ENCODE assay signal across 18 cellular contexts in the genomic region with DNA sequence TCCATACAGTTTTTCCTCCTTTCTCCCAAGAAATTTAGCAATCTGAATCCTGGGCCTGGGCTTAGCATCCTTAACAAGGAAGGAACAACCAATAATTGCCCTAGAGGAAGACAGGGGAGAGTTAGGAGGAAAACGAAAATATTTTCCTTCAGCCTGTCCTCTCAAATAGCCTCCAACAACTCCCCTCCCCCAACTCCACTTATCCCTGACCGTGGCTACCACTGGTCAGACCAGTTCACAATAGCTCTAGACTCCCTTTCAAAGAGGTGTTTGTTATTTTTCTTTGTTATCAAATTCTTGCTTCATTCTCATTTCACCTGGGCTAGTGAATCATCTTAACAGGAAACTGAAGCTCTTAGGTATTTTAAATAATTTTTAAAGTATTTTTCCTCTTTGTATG.
DNase-seq lines count a peak whose midpoint lies in the region; ATAC-seq, FAIRE-seq and TF ChIP-seq lines count a peak whose summit lies in the region.
"Had no signal": no experiment of that assay in that cellular context is flagged by ENCODE, and none has a peak within 500 bp of the region (broad histone marks: within the 10 kb centered on the region; RNA-seq: fewer than 3 reads in every experiment).

No MANE protein-coding gene starts in this region.

- no peak for FAIRE-seq in kidney (lab: Jason Lieb, UNC)
- FAIRE-seq: GM12891 had no signal

- H3K36me3 Mint-ChIP-seq in GM23338 (ENCODE audit: low read depth) (no peaks in the 10 kb centered on the region; the same call in 2 of the 3 replicates), neural progenitor cell (no peaks in the 10 kb centered on the region)

- H3F3A ChIP-seq in GM23338 (replicated peaks; ENCODE audit: low read depth) (no peaks in the 10 kb centered on the region), neural progenitor cell (ENCODE audit: low read depth) (no peaks in the 10 kb centered on the region)

- H3K4me3 ChIP-seq in GM23338 (no peak overlapping the region), epithelial cell of esophagus (ENCODE audit: low read length) (no peak overlapping the region), neural progenitor cell (no peak overlapping the region), kidney (ENCODE audit: low read length in 2 of 2) (no peak overlapping the region)
- H3K4me3 ChIP-seq: Peyer's patch had no signal

- H3K9me3 ChIP-seq in neural progenitor cell (ENCODE audit: low read depth) (no peaks in the 10 kb centered on the region), kidney (ENCODE audit: control insufficient read depth in 1 of 2, low read length in 2 of 2) (no peaks in the 10 kb centered on the region)
- H3K9me3 ChIP-seq: Peyer's patch had no signal

- TF ChIP-seq CTCF in GM23338 (conservative IDR thresholded peaks at IDR 0.05; ENCODE audit: low read depth in 2 of 2) (no peak), epithelial cell of esophagus (IDR thresholded peaks at IDR 0.05; ENCODE audit: insufficient read depth, low read depth, low read length, missing control alignments) (no peak), neural progenitor cell (IDR thresholded peaks at IDR 0.05) (no peak), kidney (IDR thresholded peaks at IDR 0.05; ENCODE audit: borderline replicate concordance, extremely low read depth, insufficient read depth) (no peak)

- H3K4me1 Mint-ChIP-seq in GM23338 (peaks cover 26% of the 10 kb centered on the region), neural progenitor cell (peaks cover 10% of the 10 kb centered on the region)

- ATAC-seq in GM23338: peak; percentile 79
- no peak for ATAC-seq in activated CD4-positive, CD25-positive, alpha-beta regulatory T cell treated with anti-CD3 and anti-CD28 coated beads, Interleukin-2, amount 50 U/mL, for 24 hours
- ATAC-seq: activated CD8-positive, alpha-beta T cell treated with anti-CD3 and anti-CD28 coated beads, Interleukin-2, amount 10 ng/mL, durations not matched to agents 7 days and 5 days had no signal

- no peaks in the 10 kb centered on the region for H4K20me1 ChIP-seq in GM23338 (replicated peaks; ENCODE audit: insufficient read depth)
- no peaks in the 10 kb centered on the region for H4K20me1 ChIP-seq in neural progenitor cell (ENCODE audit: low read depth)

- no peak overlapping the region for H3K9ac ChIP-seq in neural progenitor cell
- H3K9ac ChIP-seq in kidney (ENCODE audit: low read length in 2 of 2): no peak overlapping the region

- H3K4me1 ChIP-seq in GM23338 (ENCODE audit: insufficient read depth): peaks cover 19% of the 10 kb centered on the region
- no peaks in the 10 kb centered on the region for H3K4me1 ChIP-seq in neural progenitor cell
- no peaks in the 10 kb centered on the region for H3K4me1 ChIP-seq in kidney (ENCODE audit: control insufficient read depth in 1 of 2, insufficient read depth in 1 of 2, low read depth in 1 of 2, low read length in 2 of 2)
- H3K4me1 ChIP-seq: Peyer's patch had no signal

- intact Hi-C loops in kidney (cut with DNase I): loop anchor here (10.0 kb wide), 1 partner anchor 118 kb away; a partner anchor contains a TSS

- H3K27ac ChIP-seq in GM23338 (ENCODE audit: low read depth) (peak overlapping the region; percentile 48; the same call in 1 of the 2 replicates), neural progenitor cell (no peak overlapping the region), kidney (ENCODE audit: low read depth in 2 of 2, low read length in 2 of 2) (no peak overlapping the region)
- H3K27ac ChIP-seq: Peyer's patch had no signal

- H3K4me2 ChIP-seq in GM23338 (peak overlapping the region; percentile 31), neural progenitor cell (no peak overlapping the region)

- H3K27me3 ChIP-seq in GM23338 (ENCODE audit: insufficient read depth) (no peaks in the 10 kb centered on the region), neural progenitor cell (no peaks in the 10 kb centered on the region)
- H3K27me3 ChIP-seq: Peyer's patch had no signal

- peak overlapping the region; percentile 80; the same call in 1 of the 2 replicates for H3K27ac Mint-ChIP-seq in GM23338
- H3K27ac Mint-ChIP-seq in neural progenitor cell: no peak overlapping the region
- H3K27ac Mint-ChIP-seq: activated CD8-positive, alpha-beta T cell treated with anti-CD3 and anti-CD28 coated beads, Interleukin-2, amount 10 ng/mL, durations not matched to agents 7 days and 5 days; activated T-helper 1 cell treated with anti-CD3 and anti-CD28 coated beads, Interleukin-12 subunit alpha, Interleukin-12 subunit beta, Interleukin-2, Interleukin-4 antibody, amounts not matched to agents 30 ng/mL and 10 ng/mL and 1 ng/mL, durations not matched to agents 14 hours and 24 hours and 36 hours had no signal

- H3K27me3 Mint-ChIP-seq in GM23338 (ENCODE audit: insufficient read depth, low read depth, poor library complexity): no peaks in the 10 kb centered on the region
- no peaks in the 10 kb centered on the region for H3K27me3 Mint-ChIP-seq in neural progenitor cell (ENCODE audit: insufficient read depth, low read depth)

- H3K79me2 ChIP-seq in GM23338 (replicated peaks; ENCODE audit: insufficient read depth): no peaks in the 10 kb centered on the region
- no peaks in the 10 kb centered on the region for H3K79me2 ChIP-seq in neural progenitor cell (ENCODE audit: low read depth)

- no peaks in the 10 kb centered on the region for H3K36me3 ChIP-seq in GM23338 (ENCODE audit: insufficient read depth)
- H3K36me3 ChIP-seq in neural progenitor cell: no peaks in the 10 kb centered on the region
- no peaks in the 10 kb centered on the region for H3K36me3 ChIP-seq in kidney (ENCODE audit: control insufficient read depth in 1 of 2, insufficient read depth in 2 of 2, low read length in 2 of 2)
- H3K36me3 ChIP-seq: Peyer's patch had no signal

- peak; percentile 68 for DNase-seq in GM23338 (ENCODE audit: low spot score)
- DNase-seq in NCI-H2029 (lab: John Stamatoyannopoulos, UW): peak; percentile 59
- DNase-seq in epithelial cell of esophagus (ENCODE audit: low read depth): peak; percentile 58
- peak; percentile 7 for DNase-seq in neural progenitor cell (ENCODE audit: low spot score)
- DNase-seq in activated naive CD4-positive, alpha-beta T cell treated with anti-CD3 and anti-CD28 coated beads, Interleukin-2, amount 50 U/mL, for 16 hours: no peak
- no peak for DNase-seq in kidney
- no peak for DNase-seq in NCI-H187 (lab: John Stamatoyannopoulos, UW)
- DNase-seq: activated CD8-positive, alpha-beta T cell treated with anti-CD3 and anti-CD28 coated beads, Interleukin-2, amount 10 ng/mL, durations not matched to agents 7 days and 5 days; COR-L47; effector memory CD4-positive, alpha-beta T cell; NCI-H1930; NCI-H69; Peyer's patch; stimulated activated CD4-positive, alpha-beta T cell treated with anti-CD3 and anti-CD28 coated beads, Interleukin-2, amount 100 ng/mL, for 24 hours; substantia nigra had no signal

- H3K9me3 Mint-ChIP-seq in GM23338 (no peaks in the 10 kb centered on the region; the same call in 2 of the 3 replicates), neural progenitor cell (no peaks in the 10 kb centered on the region)
- H3K9me3 Mint-ChIP-seq: activated T-helper 1 cell treated with anti-CD3 and anti-CD28 coated beads, Interleukin-12 subunit alpha, Interleukin-12 subunit beta, Interleukin-2, Interleukin-4 antibody, amounts not matched to agents 30 ng/mL and 10 ng/mL and 1 ng/mL, durations not matched to agents 14 hours and 24 hours and 36 hours had no signal

- H3K9me2 ChIP-seq in GM23338 (ENCODE audit: insufficient read depth): no peaks in the 10 kb centered on the region

- peak overlapping the region; percentile 1; the same call in 1 of the 2 replicates for H2AFZ ChIP-seq in GM23338
- peak overlapping the region; percentile 53 for H2AFZ ChIP-seq in neural progenitor cell (replicated peaks)

- H3K4me3 Mint-ChIP-seq in GM23338 (peak overlapping the region; percentile 14; the same call in 1 of the 3 replicates), neural progenitor cell (no peak overlapping the region)
- H3K4me3 Mint-ChIP-seq: activated CD8-positive, alpha-beta T cell treated with anti-CD3 and anti-CD28 coated beads, Interleukin-2, amount 10 ng/mL, durations not matched to agents 7 days and 5 days; activated T-helper 1 cell treated with anti-CD3 and anti-CD28 coated beads, Interleukin-12 subunit alpha, Interleukin-12 subunit beta, Interleukin-2, Interleukin-4 antibody, amounts not matched to agents 30 ng/mL and 10 ng/mL and 1 ng/mL, durations not matched to agents 14 hours and 24 hours and 36 hours had no signal

TF ChIP-seq in GM23338, 12 proteins besides CTCF, POLR2A, EP300 and RAD21 (continues in another document):
- TF ChIP-seq CREB1 (CRISPR knock-in tag; IDR thresholded peaks at IDR 0.05; ENCODE audit: low read depth) (no peak), EZH2phosphoT487 (IDR thresholded peaks at IDR 0.05; ENCODE audit: unreplicated experiment) (no peak), POLR2AphosphoS5 (IDR thresholded peaks at IDR 0.05; ENCODE audit: low read depth) (no peak), ZNF114 (CRISPR knock-in tag; IDR thresholded peaks at IDR 0.05) (no peak), EZH2 (IDR thresholded peaks at IDR 0.05; ENCODE audit: low read depth, unreplicated experiment) (no peak), STAT1 (IDR thresholded peaks at IDR 0.05; ENCODE audit: unreplicated experiment) (no peak), ZNF331 (CRISPR knock-in tag; IDR thresholded peaks at IDR 0.05; ENCODE audit: low read depth) (no peak)
- TF ChIP-seq, protein P1, sequence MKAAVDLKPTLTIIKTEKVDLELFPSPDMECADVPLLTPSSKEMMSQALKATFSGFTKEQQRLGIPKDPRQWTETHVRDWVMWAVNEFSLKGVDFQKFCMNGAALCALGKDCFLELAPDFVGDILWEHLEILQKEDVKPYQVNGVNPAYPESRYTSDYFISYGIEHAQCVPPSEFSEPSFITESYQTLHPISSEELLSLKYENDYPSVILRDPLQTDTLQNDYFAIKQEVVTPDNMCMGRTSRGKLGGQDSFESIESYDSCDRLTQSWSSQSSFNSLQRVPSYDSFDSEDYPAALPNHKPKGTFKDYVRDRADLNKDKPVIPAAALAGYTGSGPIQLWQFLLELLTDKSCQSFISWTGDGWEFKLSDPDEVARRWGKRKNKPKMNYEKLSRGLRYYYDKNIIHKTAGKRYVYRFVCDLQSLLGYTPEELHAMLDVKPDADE (IDR thresholded peaks at IDR 0.05): no peak

Comparison
In these comparisons a context has a peak if more than half of its experiments do, and no peak if none do; other contexts are left out.
1. DNase-seq: peak in GM23338 (single experiment), NCI-H2029 (single experiment), epithelial cell of esophagus (single experiment) and neural progenitor cell (single experiment); none in activated naive CD4-positive, alpha-beta T cell treated with anti-CD3 and anti-CD28 coated beads, Interleukin-2, amount 50 U/mL, for 16 hours (single experiment), kidney (single experiment) and NCI-H187 (0 of 2).